ENCODE assay signal across 21 cellular contexts in genomic region chr10:101833466-101833865, GRCh38. TPM values are rescaled to one million over a fixed set of nuclear protein-coding genes. Genes with fewer than 3 reads are reported as not detected.
DNase-seq lines count a peak whose midpoint lies in the region; ATAC-seq lines count a peak whose summit lies in the region.
"Had no signal": no experiment of that assay in that cellular context is flagged by ENCODE, and none has a peak within 500 bp of the region (broad histone marks: within the 10 kb centered on the region; RNA-seq: fewer than 3 reads in every experiment).

No MANE protein-coding gene starts in this region.

- H3K36me3 Mint-ChIP-seq in activated T-cell treated with anti-CD3 and anti-CD28 coated beads, Interleukin-2, amount 50 U/mL, for 72 hours (ENCODE audit: insufficient read depth in 2 of 2), result no peaks in the 10 kb centered on the region
- H3K36me3 Mint-ChIP-seq in T-helper 17 cell (ENCODE audit: low read depth), result no peaks in the 10 kb centered on the region
- peaks cover 13% of the 10 kb centered on the region for H3K36me3 Mint-ChIP-seq in central memory CD8-positive, alpha-beta T cell (ENCODE audit: insufficient read depth)

- no peak for DNase-seq in activated T-cell treated with anti-CD3 and anti-CD28 coated beads, Interleukin-2, amount 50 U/mL, for 72 hours
- DNase-seq in activated T-cell treated with anti-CD3 and anti-CD28 coated beads, Interleukin-2, amount 50 U/mL, for 1 hour, result no peak
- DNase-seq in T-helper 17 cell (no peak), posterior vena cava (ENCODE audit: low spot score) (peak; percentile 38), NCI-H446 (lab: John Stamatoyannopoulos, UW) (no peak), hypothalamus (lab: John Stamatoyannopoulos, UW) (no peak), ACHN (no peak)
- no peak for DNase-seq in central memory CD8-positive, alpha-beta T cell (ENCODE audit: low spot score in 2 of 2)
- DNase-seq: C1 segment of cervical spinal cord; caudate nucleus; effector CD8-positive, alpha-beta T cell; gastrocnemius medialis; NCI-H1436; NCI-H2171 treated with DMSO at 0.1 percent for 48 hours; NCI-H526 treated with DMSO at 0.1 percent for 48 hours; sigmoid colon; testis had no signal

- peaks cover 58% of the 10 kb centered on the region for H3K4me1 Mint-ChIP-seq in activated T-cell treated with anti-CD3 and anti-CD28 coated beads, Interleukin-2, amount 50 U/mL, for 72 hours (ENCODE audit: low read depth)
- peaks cover 55% of the 10 kb centered on the region for H3K4me1 Mint-ChIP-seq in T-helper 17 cell
- peaks cover 56% of the 10 kb centered on the region for H3K4me1 Mint-ChIP-seq in central memory CD8-positive, alpha-beta T cell

- in situ Hi-C loops in ACHN (cut with HindIII; ENCODE audit: low pct_ligation_motif_present, low pct_unique_long_range_greater_than_20kb, low sequenced_read_pairs), result no loop called here

- H3K4me3 Mint-ChIP-seq in activated T-cell treated with anti-CD3 and anti-CD28 coated beads, Interleukin-2, amount 50 U/mL, for 72 hours, result peak overlapping the region in 1 of 2 donors; percentile 1
- H3K4me3 Mint-ChIP-seq in T-helper 17 cell, result peak overlapping the region; percentile 81
- no peak overlapping the region for H3K4me3 Mint-ChIP-seq in central memory CD8-positive, alpha-beta T cell

- ATAC-seq in activated T-cell treated with anti-CD3 and anti-CD28 coated beads, Interleukin-2, amount 50 U/mL, for 72 hours (replicated peaks in 1 of 2), result no peak
- ATAC-seq in T-helper 17 cell, result no peak
- no peak for ATAC-seq in central memory CD8-positive, alpha-beta T cell (replicated peaks; ENCODE audit: extremely low read depth, poor library complexity, severe bottlenecking)
- ATAC-seq: esophagus mucosa, gastrocnemius medialis had no signal

- H3K27me3 Mint-ChIP-seq in activated T-cell treated with anti-CD3 and anti-CD28 coated beads, Interleukin-2, amount 50 U/mL, for 72 hours (ENCODE audit: low read depth), result no peaks in the 10 kb centered on the region
- H3K27me3 Mint-ChIP-seq in T-helper 17 cell, result no peaks in the 10 kb centered on the region
- H3K27me3 Mint-ChIP-seq in central memory CD8-positive, alpha-beta T cell, result no peaks in the 10 kb centered on the region

- intact Hi-C loops in posterior vena cava (cut with DNase I), result no loop called here

- no peaks in the 10 kb centered on the region for H3K9me3 Mint-ChIP-seq in activated T-cell treated with anti-CD3 and anti-CD28 coated beads, Interleukin-2, amount 50 U/mL, for 72 hours
- H3K9me3 Mint-ChIP-seq in central memory CD8-positive, alpha-beta T cell, result no peaks in the 10 kb centered on the region

- H3K27ac Mint-ChIP-seq in activated T-cell treated with anti-CD3 and anti-CD28 coated beads, Interleukin-2, amount 50 U/mL, for 72 hours, result peak overlapping the region; percentile 52
- H3K27ac Mint-ChIP-seq in T-helper 17 cell, result peak overlapping the region; percentile 97
- H3K27ac Mint-ChIP-seq in central memory CD8-positive, alpha-beta T cell (ENCODE audit: low read depth), result peak overlapping the region; percentile 64

- H3K9me3 ChIP-seq in T-helper 17 cell (ENCODE audit: control insufficient read depth, low read length, poor library complexity, severe bottlenecking), result no peaks in the 10 kb centered on the region
- H3K9me3 ChIP-seq: gastrocnemius medialis, sigmoid colon, testis had no signal

RNA-seq across cellular contexts. Expression of gene KCNIP2, which starts 10.1 kb away (rescaled TPM):
- total RNA-seq in activated T-cell treated with anti-CD3 and anti-CD28 coated beads, Interleukin-2, amount 50 U/mL, for 72 hours, result 1 to 10 TPM; 2.2 to 3.1 TPM
- total RNA-seq in T-helper 17 cell, result 1 to 10 TPM; 2.9 to 4.1 TPM
- 1 to 10 TPM; 2.3 to 2.7 TPM for total RNA-seq in posterior vena cava

RNA-seq across cellular contexts. Expression of gene OGA, which starts 15.2 kb away (rescaled TPM):
- total RNA-seq in activated T-cell treated with anti-CD3 and anti-CD28 coated beads, Interleukin-2, amount 50 U/mL, for 72 hours, result 100 to 1,000 TPM; 165 to 170 TPM
- total RNA-seq in T-helper 17 cell, result 100 to 1,000 TPM; 411 to 421 TPM
- 100 to 1,000 TPM in 1 of 2 donors, 10 to 100 TPM in 1; 87.7 to 125 TPM for total RNA-seq in posterior vena cava

RNA-seq across cellular contexts. Expression of gene NPM3, which starts 50.2 kb away (rescaled TPM):
- 100 to 1,000 TPM in 1 of 2 donors, 10 to 100 TPM in 1; 94.5 to 113 TPM for total RNA-seq in activated T-cell treated with anti-CD3 and anti-CD28 coated beads, Interleukin-2, amount 50 U/mL, for 72 hours
- total RNA-seq in T-helper 17 cell (10 to 100 TPM; 13.1 to 13.8 TPM), posterior vena cava (10 to 100 TPM; 19.1 to 21.1 TPM)

RNA-seq across cellular contexts. Expression of gene FGF8, which starts 57.6 kb away (rescaled TPM):
- under 1 TPM; 0.43 to 0.49 TPM for total RNA-seq in activated T-cell treated with anti-CD3 and anti-CD28 coated beads, Interleukin-2, amount 50 U/mL, for 72 hours
- total RNA-seq in T-helper 17 cell, result not detected
- not detected for total RNA-seq in posterior vena cava
- total RNA-seq: esophagus mucosa, gastrocnemius medialis, kidney epithelial cell, lung microvascular endothelial cell, MCF 10A, sigmoid colon had no signal

Comparison
In these comparisons a context has a peak if more than half of its experiments do, and no peak if none do; other contexts are left out.
1. RNA of gene NPM3, which starts 50.2 kb away (total RNA-seq): 94.5 to 113 TPM in activated T-cell treated with anti-CD3 and anti-CD28 coated beads, Interleukin-2, amount 50 U/mL, for 72 hours; 19.1 to 21.1 TPM in posterior vena cava and 13.1 to 13.8 TPM in T-helper 17 cell; every median in the first group is over 4 times any median in the second.
2. Peak in every context shown above with its lines, with median percentiles within 50 percentile points of each other: H3K27ac Mint-ChIP-seq.